Comparison of ENCODE assay signal across 15 cellular contexts in genomic region chr4:145785391-145786008, GRCh38.
DNase-seq lines count a peak whose midpoint lies in the region; ATAC-seq and TF ChIP-seq lines count a peak whose summit lies in the region.
"Had no signal": no experiment of that assay in that cellular context is flagged by ENCODE, and none has a peak within 500 bp of the region (broad histone marks: within the 10 kb centered on the region; RNA-seq: fewer than 3 reads in every experiment).

No MANE protein-coding gene starts in this region.

- no peak for TF ChIP-seq CTCF in WTC11 (IDR thresholded peaks at IDR 0.05)

- POLR2A ChIA-PET in WTC11 (lab: Charles Lee) = no interaction called here

- no peak overlapping the region for H3K4me3 Mint-ChIP-seq in activated CD8-positive, alpha-beta memory T cell treated with anti-CD3 and anti-CD28 coated beads, Interleukin-2, amount 10 ng/mL, durations not matched to agents 7 days and 5 days
- H3K4me3 Mint-ChIP-seq in WTC11 = no peak overlapping the region
- H3K4me3 Mint-ChIP-seq: activated CD4-positive, alpha-beta T cell treated with anti-CD3 and anti-CD28 coated beads, Interleukin-2, amount 10 ng/mL, durations not matched to agents 7 days and 5 days had no signal

- H3K9me3 Mint-ChIP-seq in activated CD8-positive, alpha-beta memory T cell treated with anti-CD3 and anti-CD28 coated beads, Interleukin-2, amount 10 ng/mL, durations not matched to agents 7 days and 5 days (ENCODE audit: low read depth) = peaks cover 20% of the 10 kb centered on the region
- H3K9me3 Mint-ChIP-seq in WTC11 = peaks cover 18% of the 10 kb centered on the region

- CTCF ChIA-PET in activated CD8-positive, alpha-beta memory T cell treated with anti-CD3 and anti-CD28 coated beads, Interleukin-2, amount 10 ng/mL, durations not matched to agents 7 days and 5 days (lab: Charles Lee) = interaction anchor here (1.7 kb wide), 1 partner anchor 23 kb away, joined by 3 read pairs; no protein-coding TSS in a partner anchor
- CTCF ChIA-PET in WTC11 (lab: Charles Lee) = no interaction called here

- H3K27ac Mint-ChIP-seq in activated CD8-positive, alpha-beta memory T cell treated with anti-CD3 and anti-CD28 coated beads, Interleukin-2, amount 10 ng/mL, durations not matched to agents 7 days and 5 days = peak overlapping the region; percentile 13
- H3K27ac Mint-ChIP-seq in WTC11 = no peak overlapping the region
- H3K27ac Mint-ChIP-seq: activated CD4-positive, alpha-beta T cell treated with anti-CD3 and anti-CD28 coated beads, Interleukin-2, amount 10 ng/mL, durations not matched to agents 7 days and 5 days had no signal

- H3K27me3 Mint-ChIP-seq in activated CD8-positive, alpha-beta memory T cell treated with anti-CD3 and anti-CD28 coated beads, Interleukin-2, amount 10 ng/mL, durations not matched to agents 7 days and 5 days = no peaks in the 10 kb centered on the region
- H3K27me3 Mint-ChIP-seq in WTC11 (ENCODE audit: low read depth) = no peaks in the 10 kb centered on the region
- H3K27me3 Mint-ChIP-seq: activated CD4-positive, alpha-beta T cell treated with anti-CD3 and anti-CD28 coated beads, Interleukin-2, amount 10 ng/mL, durations not matched to agents 7 days and 5 days had no signal

- no peak for DNase-seq in activated CD8-positive, alpha-beta memory T cell treated with anti-CD3 and anti-CD28 coated beads, Interleukin-2, amount 10 ng/mL, durations not matched to agents 7 days and 5 days
- DNase-seq in activated CD8-positive, alpha-beta memory T cell treated with anti-CD3 and anti-CD28 coated beads, Interleukin-2, amount 50 U/mL, for 48 hours = no peak
- DNase-seq in MV-4-11 (lab: John Stamatoyannopoulos, UW) (peak; percentile 50), cerebellar cortex (ENCODE audit: low spot score) (peak; percentile 25), pons (ENCODE audit: low spot score) (peak; percentile 41), WTC11 (ENCODE audit: low spot score) (no peak), DMS153 treated with DMSO at 0.1 percent for 48 hours (lab: John Stamatoyannopoulos, UW; ENCODE audit: unreplicated experiment) (no peak), NCI-H2171 treated with DMSO at 0.1 percent for 48 hours (lab: John Stamatoyannopoulos, UW) (no peak)
- DNase-seq: activated CD4-positive, alpha-beta T cell treated with anti-CD3 and anti-CD28 coated beads, Interleukin-2, amount 10 ng/mL, durations not matched to agents 7 days and 5 days; Calu3; GDM1; pancreas; stimulated activated naive CD8-positive, alpha-beta T cell treated with anti-CD3 and anti-CD28 coated beads, Interleukin-15, Interleukin-2, amounts not matched to agents 100 U/mL and 50 U/mL, for 24 hours; T-helper 9 cell; uterus had no signal

- ATAC-seq in activated CD8-positive, alpha-beta memory T cell treated with anti-CD3 and anti-CD28 coated beads, Interleukin-2, amount 10 ng/mL, durations not matched to agents 7 days and 5 days = no peak
- ATAC-seq in WTC11 = no peak

- H3K36me3 Mint-ChIP-seq in activated CD8-positive, alpha-beta memory T cell treated with anti-CD3 and anti-CD28 coated beads, Interleukin-2, amount 10 ng/mL, durations not matched to agents 7 days and 5 days = peaks cover 58% of the 10 kb centered on the region
- peaks cover 40% of the 10 kb centered on the region for H3K36me3 Mint-ChIP-seq in WTC11

- peaks cover 21% of the 10 kb centered on the region for H3K4me1 Mint-ChIP-seq in activated CD8-positive, alpha-beta memory T cell treated with anti-CD3 and anti-CD28 coated beads, Interleukin-2, amount 10 ng/mL, durations not matched to agents 7 days and 5 days
- H3K4me1 Mint-ChIP-seq in WTC11 = peaks cover 21% of the 10 kb centered on the region

TF ChIP-seq in WTC11, 78 proteins besides CTCF, POLR2A, EP300 and RAD21:
- TF ChIP-seq ZNF317 (CRISPR knock-in tag; IDR thresholded peaks at IDR 0.05; ENCODE audit: borderline replicate concordance, low read depth) = no peak
- no peak for TF ChIP-seq ZNF232 (CRISPR knock-in tag; IDR thresholded peaks at IDR 0.05)
- no peak for TF ChIP-seq PREB (CRISPR knock-in tag; IDR thresholded peaks at IDR 0.05; ENCODE audit: borderline replicate concordance)

Comparison
In these comparisons a context has a peak if more than half of its experiments do, and no peak if none do; other contexts are left out.
1. DNase-seq: peak in MV-4-11 (single experiment), cerebellar cortex (single experiment) and pons (single experiment); none in activated CD8-positive, alpha-beta memory T cell treated with anti-CD3 and anti-CD28 coated beads, Interleukin-2, amount 10 ng/mL, durations not matched to agents 7 days and 5 days (single experiment), activated CD8-positive, alpha-beta memory T cell treated with anti-CD3 and anti-CD28 coated beads, Interleukin-2, amount 50 U/mL, for 48 hours (single experiment), WTC11 (single experiment), DMS153 treated with DMSO at 0.1 percent for 48 hours (single experiment) and NCI-H2171 treated with DMSO at 0.1 percent for 48 hours (single experiment).